In genomic region chr11:20126724-20127123, GRCh38 we compare ENCODE assay signal across 37 cellular contexts. TPM values are rescaled to one million over a fixed set of nuclear protein-coding genes. Genes with fewer than 3 reads are reported as not detected.
"Had no signal": no experiment of that assay in that cellular context is flagged by ENCODE, and none has a peak within 500 bp of the region (broad histone marks: within the 10 kb centered on the region; RNA-seq: fewer than 3 reads in every experiment).

No MANE protein-coding gene starts in this region.

- H3K36me3 Mint-ChIP-seq: activated CD4-positive, alpha-beta memory T cell treated with anti-CD3 and anti-CD28 coated beads for 36 hours; activated naive CD4-positive, alpha-beta T cell treated with anti-CD3 and anti-CD28 coated beads, Interleukin-2, amount 10 ng/mL, durations not matched to agents 7 days and 5 days; immature natural killer cell; type B pancreatic cell had no signal

- H3K4me1 ChIP-seq: colonic mucosa, uterus had no signal

- H3K9me3 Mint-ChIP-seq: activated CD4-positive, alpha-beta memory T cell treated with anti-CD3 and anti-CD28 coated beads for 36 hours; activated CD4-positive, alpha-beta T cell treated with anti-CD3 and anti-CD28 coated beads, Interleukin-2, amount 10 ng/mL, durations not matched to agents 24 days and 14 days; activated naive CD4-positive, alpha-beta T cell treated with anti-CD3 and anti-CD28 coated beads, Interleukin-2, amount 10 ng/mL, durations not matched to agents 7 days and 5 days; activated T-helper 1 cell treated with anti-CD3 and anti-CD28 coated beads, Interleukin-12 subunit alpha, Interleukin-12 subunit beta, Interleukin-2, Interleukin-4 antibody, amounts not matched to agents 30 ng/mL and 10 ng/mL and 1 ng/mL, durations not matched to agents 14 hours and 24 hours and 36 hours; immature natural killer cell; nephron; type B pancreatic cell had no signal

- ATAC-seq: body of pancreas; heart left ventricle; right lobe of liver; stimulated activated naive CD8-positive, alpha-beta T cell treated with anti-CD3 and anti-CD28 coated beads, Interleukin-15, Interleukin-2, amounts not matched to agents 100 U/mL and 50 U/mL, for 24 hours had no signal

- H3K4me3 ChIP-seq: body of pancreas, colonic mucosa, heart left ventricle, left ventricle myocardium inferior, lung, ovary, right lobe of liver, testis, uterus had no signal

- H3K4me1 Mint-ChIP-seq: nephron had no signal

- H3K27me3 ChIP-seq: body of pancreas, colonic mucosa, ovary, right lobe of liver, testis, uterus had no signal

- H3K27ac Mint-ChIP-seq: activated CD4-positive, alpha-beta memory T cell treated with anti-CD3 and anti-CD28 coated beads for 36 hours; activated CD4-positive, alpha-beta T cell treated with anti-CD3 and anti-CD28 coated beads, Interleukin-2, amount 10 ng/mL, durations not matched to agents 24 days and 14 days; activated naive CD4-positive, alpha-beta T cell treated with anti-CD3 and anti-CD28 coated beads, Interleukin-2, amount 10 ng/mL, durations not matched to agents 7 days and 5 days; activated T-helper 1 cell treated with anti-CD3 and anti-CD28 coated beads, Interleukin-12 subunit alpha, Interleukin-12 subunit beta, Interleukin-2, Interleukin-4 antibody, amounts not matched to agents 30 ng/mL and 10 ng/mL and 1 ng/mL, durations not matched to agents 14 hours and 24 hours and 36 hours; immature natural killer cell; nephron; progenitor cell of endocrine pancreas; type B pancreatic cell had no signal

- H3K36me3 ChIP-seq: colonic mucosa, heart left ventricle, left ventricle myocardium inferior, ovary, right lobe of liver, uterus had no signal

- H3K4me3 Mint-ChIP-seq: activated CD4-positive, alpha-beta memory T cell treated with anti-CD3 and anti-CD28 coated beads for 36 hours; activated CD4-positive, alpha-beta T cell treated with anti-CD3 and anti-CD28 coated beads, Interleukin-2, amount 10 ng/mL, durations not matched to agents 24 days and 14 days; activated naive CD4-positive, alpha-beta T cell treated with anti-CD3 and anti-CD28 coated beads, Interleukin-2, amount 10 ng/mL, durations not matched to agents 7 days and 5 days; activated T-helper 1 cell treated with anti-CD3 and anti-CD28 coated beads, Interleukin-12 subunit alpha, Interleukin-12 subunit beta, Interleukin-2, Interleukin-4 antibody, amounts not matched to agents 30 ng/mL and 10 ng/mL and 1 ng/mL, durations not matched to agents 14 hours and 24 hours and 36 hours; immature natural killer cell; nephron; type B pancreatic cell had no signal

- DNase-seq: activated CD4-positive, alpha-beta memory T cell treated with anti-CD3 and anti-CD28 coated beads for 36 hours; activated CD4-positive, alpha-beta T cell treated with anti-CD3 and anti-CD28 coated beads, Interleukin-2, amount 10 ng/mL, durations not matched to agents 24 days and 14 days; activated CD4-positive, CD25-positive, alpha-beta regulatory T cell treated with anti-CD3 and anti-CD28 coated beads, Interleukin-2, amount 50 U/mL, for 72 hours; activated CD8-positive, alpha-beta memory T cell treated with anti-CD3 and anti-CD28 coated beads, Interleukin-2, amount 50 U/mL, for 4 hours; activated effector memory CD4-positive, alpha-beta T cell treated with anti-CD3 and anti-CD28 coated beads, Interleukin-2, amount 50 U/mL, for 16 hours; activated naive CD4-positive, alpha-beta T cell treated with anti-CD3 and anti-CD28 coated beads, Interleukin-2, amount 10 ng/mL, durations not matched to agents 7 days and 5 days; activated T-cell treated with anti-CD3 and anti-CD28 coated beads, Interleukin-2, amount 50 U/mL, for 1 hour; amygdala; body of pancreas; colonic mucosa; effector CD8-positive, alpha-beta T cell; erythroblast; heart left ventricle; hypothalamus; immature natural killer cell; left ventricle myocardium inferior; mesendoderm; ovary; right lobe of liver; stimulated activated CD4-positive, alpha-beta T cell treated with anti-CD3 and anti-CD28 coated beads, Interleukin-12 subunit alpha, Interleukin-12 subunit beta, amount 100 ng/mL, for 4 hours; stimulated activated CD4-positive, alpha-beta T cell treated with anti-CD3 and anti-CD28 coated beads, Interleukin-4, amount 100 ng/mL, for 1 hour; stimulated activated naive CD8-positive, alpha-beta T cell treated with anti-CD3 and anti-CD28 coated beads, Interleukin-15, Interleukin-2, amounts not matched to agents 100 U/mL and 50 U/mL, for 24 hours; testis; uterus had no signal

- H3K27ac ChIP-seq: body of pancreas, colonic mucosa, heart left ventricle, left ventricle myocardium inferior, ovary, right lobe of liver, testis, uterus had no signal

- FAIRE-seq: endometrium, TTC549 had no signal

- H3K9me3 ChIP-seq: body of pancreas, colonic mucosa, heart left ventricle, left ventricle myocardium inferior, ovary, right lobe of liver, testis, uterus had no signal

RNA-seq across cellular contexts. Expression of gene DBX1, which starts 33.6 kb away (rescaled TPM):
- total RNA-seq: activated CD4-positive, alpha-beta memory T cell treated with anti-CD3 and anti-CD28 coated beads for 36 hours; activated CD4-positive, alpha-beta T cell treated with anti-CD3 and anti-CD28 coated beads, Interleukin-2, amount 10 ng/mL, durations not matched to agents 24 days and 14 days; activated CD8-positive, alpha-beta memory T cell treated with anti-CD3 and anti-CD28 coated beads for 36 hours; activated T-helper 1 cell treated with anti-CD3 and anti-CD28 coated beads, Interleukin-12 subunit alpha, Interleukin-12 subunit beta, Interleukin-2, Interleukin-4 antibody, amounts not matched to agents 30 ng/mL and 10 ng/mL and 1 ng/mL, durations not matched to agents 14 hours and 24 hours and 36 hours; body of pancreas; colonic mucosa; dermis microvascular lymphatic vessel endothelial cell; fibroblast of lung; heart left ventricle; left ventricle myocardium inferior; lung; mucosa of gallbladder; ovary; progenitor cell of endocrine pancreas; renal cortical epithelial cell; right lobe of liver; T-helper 1 cell treated with Interleukin-12 subunit alpha and Interleukin-12 subunit beta and Interleukin-4 antibody, amounts not matched to agents 30 ng/mL and 1 ng/mL, for 36 hours; testis; uterus had no signal
- polyA plus RNA-seq: fibroblast of lung, heart left ventricle, immature natural killer cell, lung, ovary had no signal
